Comparison of ENCODE assay signal across 8 cellular contexts in the genomic region with DNA sequence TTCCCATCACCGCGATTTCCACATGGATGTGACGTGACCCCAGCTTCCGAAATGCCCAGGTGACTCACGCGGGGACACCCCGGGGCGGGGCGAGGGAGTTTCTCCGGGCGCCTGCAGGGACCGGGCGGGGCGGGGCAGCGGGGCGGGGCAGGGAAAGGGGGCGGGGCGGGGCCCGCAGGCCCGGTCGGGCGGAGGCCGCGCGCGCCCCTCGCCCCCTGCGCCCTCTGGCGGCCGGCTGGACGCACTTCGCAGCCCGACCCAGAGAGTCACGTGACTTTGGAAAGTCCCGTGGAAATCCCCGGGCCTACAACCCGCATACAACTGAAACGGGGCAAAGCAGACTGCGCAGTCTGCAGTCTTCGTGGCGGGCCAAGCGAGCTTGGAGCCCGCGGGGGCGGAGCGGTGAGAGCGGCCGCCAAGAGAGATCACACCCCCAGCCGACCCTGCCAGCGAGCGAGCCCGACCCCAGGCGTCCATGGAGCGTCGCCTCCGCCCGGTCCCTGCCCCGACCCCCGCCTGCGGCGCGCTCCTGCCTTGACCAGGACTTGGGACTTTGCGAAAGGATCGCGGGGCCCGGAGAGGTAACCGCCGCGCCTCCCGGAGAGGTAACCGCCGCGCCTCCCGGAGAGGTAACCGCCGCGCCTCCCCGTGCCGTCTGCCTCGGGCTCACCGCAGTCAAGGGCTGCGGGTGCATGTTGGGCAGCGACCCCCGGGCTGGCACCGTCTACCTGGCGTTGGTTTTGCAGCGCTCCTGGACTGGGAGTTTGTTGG. TPM values are rescaled to one million over a fixed set of nuclear protein-coding genes. Genes with fewer than 3 reads are reported as not detected.
DNase-seq lines count a peak whose midpoint lies in the region; ATAC-seq and TF ChIP-seq lines count a peak whose summit lies in the region.

A gene (plus strand): TSS at position 346 of the 771 bp plus-strand sequence. CDS start 3,969 bp downstream, outside the sequence.

- H3K27me3 Mint-ChIP-seq in CD14-positive monocyte (ENCODE audit: low read depth in 3 of 3), result peaks cover 0 to 2% (median 1%) of the 10 kb centered on the region in 3 donors

- DNase-seq in CD14-positive monocyte (ENCODE audit: low spot score) (peak; percentile 97), GM19240 (ENCODE audit: insufficient read length, low spot score) (peak; percentile 45), NCI-H526 treated with DMSO at 0.1 percent for 48 hours (lab: John Stamatoyannopoulos, UW) (peak; percentile 65), dermis blood vessel endothelial cell (peak; percentile 96), lower leg skin (ENCODE audit: low spot score in 2 of 2) (peak; percentile 92 to 99)
- DNase-seq in activated CD4-positive, alpha-beta T cell treated with anti-CD3 and anti-CD28 coated beads, Interleukin-2, amount 50 U/mL, for 24 hours (ENCODE audit: low read depth in 1 of 2, low spot score in 1 of 2), result peak; percentile 92 to 95
- peak; percentile 94 for DNase-seq in stimulated activated CD4-positive, alpha-beta T cell treated with anti-CD3 and anti-CD28 coated beads, Interleukin-4, amount 100 ng/mL, for 4 hours

- no peak for TF ChIP-seq POLR2A in lower leg skin (IDR thresholded peaks at IDR 0.05)

- peaks cover 21 to 29% of the 10 kb centered on the region in 2 donors for H3K36me3 Mint-ChIP-seq in CD14-positive monocyte

- peak within 1 kb of the TSS; percentile 99 to 100 (median 99) for H3K27ac Mint-ChIP-seq in CD14-positive monocyte

- 0 to 1% methylated on average over 42 to 63 of the region's 87 CpGs for WGBS in lower leg skin, 2 donors

- H3K9me3 Mint-ChIP-seq in CD14-positive monocyte, result peaks cover 0 to 2% (median 0%) of the 10 kb centered on the region in 7 donors

- intact Hi-C loops in CD14-positive monocyte (cut with micrococcal nuclease), result loop anchor here (2.0 to 5.0 kb wide), 6 partner anchors 20 to 160 kb away; no protein-coding TSS in a partner anchor
- intact Hi-C loops in lower leg skin (cut with DNase I; ENCODE audit: low total_unique reads), result loop anchor here (5.0 kb wide), 1 partner anchor 160 kb away; no protein-coding TSS in a partner anchor

- peak; percentile 53 for ATAC-seq in HG03457 (IDR thresholded peaks at IDR 0.05; ENCODE audit: unreplicated experiment)

- peaks cover 60% of the 10 kb centered on the region for H3K4me1 Mint-ChIP-seq in CD14-positive monocyte

- H3K4me3 Mint-ChIP-seq in CD14-positive monocyte, result peak within 1 kb of the TSS; percentile 93 to 96

- H3K4me3 ChIP-seq in lower leg skin (ENCODE audit: low read depth, poor library complexity, severe bottlenecking), result peak within 1 kb of the TSS; percentile 65

- peak; percentile 79 for TF ChIP-seq CTCF in CD14-positive monocyte (IDR thresholded peaks at IDR 0.05)
- TF ChIP-seq CTCF in lower leg skin (IDR thresholded peaks at IDR 0.05), result peak in 1 of 3 donors; percentile 53

RNA-seq across cellular contexts. Expression of the gene that starts here (rescaled TPM):
- polyA plus RNA-seq in CD14-positive monocyte, result 10 to 100 TPM; 35.5 to 38.4 TPM
- 5.4 and 13.4 TPM in 2 replicates for total RNA-seq in dermis blood vessel endothelial cell
- total RNA-seq in lower leg skin, result 10 to 100 TPM; 13.4 to 29.9 (median 26.2) TPM

Comparison
In these comparisons a context has a peak if more than half of its experiments do, and no peak if none do; other contexts are left out.
1. Peak in every context shown above with its lines: DNase-seq, ATAC-seq and H3K4me3 ChIP-seq.
2. DNase-seq: peak in every context shown above with its lines; median percentile 97 in CD14-positive monocyte; 96 in dermis blood vessel endothelial cell; 96 in lower leg skin; 94 in stimulated activated CD4-positive, alpha-beta T cell treated with anti-CD3 and anti-CD28 coated beads, Interleukin-4, amount 100 ng/mL, for 4 hours; 94 in activated CD4-positive, alpha-beta T cell treated with anti-CD3 and anti-CD28 coated beads, Interleukin-2, amount 50 U/mL, for 24 hours; 65 in NCI-H526 treated with DMSO at 0.1 percent for 48 hours; 45 in GM19240.